1 cellular context compared by ENCODE assay signal in the genomic region with DNA sequence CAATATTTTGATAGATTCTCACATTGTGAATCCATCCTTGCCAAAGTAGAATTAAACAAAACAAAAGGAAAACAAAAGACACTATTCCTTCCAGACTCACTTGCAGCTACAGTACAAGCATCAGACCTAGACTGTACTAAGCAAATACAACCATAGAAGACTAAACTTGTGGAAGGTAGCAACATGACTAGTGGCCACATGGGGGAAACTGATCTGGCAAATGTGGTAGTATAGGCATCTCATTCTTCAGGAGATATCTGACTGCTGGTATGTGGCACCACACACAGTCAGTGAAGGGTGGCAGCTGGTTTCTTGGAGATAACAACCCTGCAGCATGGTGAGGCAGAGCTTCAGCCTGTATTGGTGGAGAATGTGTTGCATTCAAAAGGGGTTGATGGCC.
TF ChIP-seq lines count a peak whose summit lies in the region.

No MANE protein-coding gene starts in this region.

TF ChIP-seq in HCT116, 20 proteins besides CTCF, POLR2A, EP300 and RAD21 (continued from another document):
- TF ChIP-seq, protein P1, sequence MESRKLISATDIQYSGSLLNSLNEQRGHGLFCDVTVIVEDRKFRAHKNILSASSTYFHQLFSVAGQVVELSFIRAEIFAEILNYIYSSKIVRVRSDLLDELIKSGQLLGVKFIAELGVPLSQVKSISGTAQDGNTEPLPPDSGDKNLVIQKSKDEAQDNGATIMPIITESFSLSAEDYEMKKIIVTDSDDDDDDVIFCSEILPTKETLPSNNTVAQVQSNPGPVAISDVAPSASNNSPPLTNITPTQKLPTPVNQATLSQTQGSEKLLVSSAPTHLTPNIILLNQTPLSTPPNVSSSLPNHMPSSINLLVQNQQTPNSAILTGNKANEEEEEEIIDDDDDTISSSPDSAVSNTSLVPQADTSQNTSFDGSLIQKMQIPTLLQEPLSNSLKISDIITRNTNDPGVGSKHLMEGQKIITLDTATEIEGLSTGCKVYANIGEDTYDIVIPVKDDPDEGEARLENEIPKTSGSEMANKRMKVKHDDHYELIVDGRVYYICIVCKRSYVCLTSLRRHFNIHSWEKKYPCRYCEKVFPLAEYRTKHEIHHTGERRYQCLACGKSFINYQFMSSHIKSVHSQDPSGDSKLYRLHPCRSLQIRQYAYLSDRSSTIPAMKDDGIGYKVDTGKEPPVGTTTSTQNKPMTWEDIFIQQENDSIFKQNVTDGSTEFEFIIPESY (IDR thresholded peaks at IDR 0.05; ENCODE audit: extremely low read depth, insufficient replicate concordance, low read length): no peak
- no peak for TF ChIP-seq ELF1 (IDR thresholded peaks at IDR 0.05; ENCODE audit: borderline replicate concordance, low read depth)
- TF ChIP-seq SP1 (IDR thresholded peaks at IDR 0.05; ENCODE audit: low read depth): no peak
- TF ChIP-seq, protein P2, sequence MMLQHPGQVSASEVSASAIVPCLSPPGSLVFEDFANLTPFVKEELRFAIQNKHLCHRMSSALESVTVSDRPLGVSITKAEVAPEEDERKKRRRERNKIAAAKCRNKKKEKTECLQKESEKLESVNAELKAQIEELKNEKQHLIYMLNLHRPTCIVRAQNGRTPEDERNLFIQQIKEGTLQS (IDR thresholded peaks at IDR 0.05): no peak
- no peak for TF ChIP-seq POLR2AphosphoS5 (IDR thresholded peaks at IDR 0.05; ENCODE audit: low read depth, low read length)
- no peak for TF ChIP-seq SRF (IDR thresholded peaks at IDR 0.05; ENCODE audit: low read depth)
- TF ChIP-seq, protein P3, sequence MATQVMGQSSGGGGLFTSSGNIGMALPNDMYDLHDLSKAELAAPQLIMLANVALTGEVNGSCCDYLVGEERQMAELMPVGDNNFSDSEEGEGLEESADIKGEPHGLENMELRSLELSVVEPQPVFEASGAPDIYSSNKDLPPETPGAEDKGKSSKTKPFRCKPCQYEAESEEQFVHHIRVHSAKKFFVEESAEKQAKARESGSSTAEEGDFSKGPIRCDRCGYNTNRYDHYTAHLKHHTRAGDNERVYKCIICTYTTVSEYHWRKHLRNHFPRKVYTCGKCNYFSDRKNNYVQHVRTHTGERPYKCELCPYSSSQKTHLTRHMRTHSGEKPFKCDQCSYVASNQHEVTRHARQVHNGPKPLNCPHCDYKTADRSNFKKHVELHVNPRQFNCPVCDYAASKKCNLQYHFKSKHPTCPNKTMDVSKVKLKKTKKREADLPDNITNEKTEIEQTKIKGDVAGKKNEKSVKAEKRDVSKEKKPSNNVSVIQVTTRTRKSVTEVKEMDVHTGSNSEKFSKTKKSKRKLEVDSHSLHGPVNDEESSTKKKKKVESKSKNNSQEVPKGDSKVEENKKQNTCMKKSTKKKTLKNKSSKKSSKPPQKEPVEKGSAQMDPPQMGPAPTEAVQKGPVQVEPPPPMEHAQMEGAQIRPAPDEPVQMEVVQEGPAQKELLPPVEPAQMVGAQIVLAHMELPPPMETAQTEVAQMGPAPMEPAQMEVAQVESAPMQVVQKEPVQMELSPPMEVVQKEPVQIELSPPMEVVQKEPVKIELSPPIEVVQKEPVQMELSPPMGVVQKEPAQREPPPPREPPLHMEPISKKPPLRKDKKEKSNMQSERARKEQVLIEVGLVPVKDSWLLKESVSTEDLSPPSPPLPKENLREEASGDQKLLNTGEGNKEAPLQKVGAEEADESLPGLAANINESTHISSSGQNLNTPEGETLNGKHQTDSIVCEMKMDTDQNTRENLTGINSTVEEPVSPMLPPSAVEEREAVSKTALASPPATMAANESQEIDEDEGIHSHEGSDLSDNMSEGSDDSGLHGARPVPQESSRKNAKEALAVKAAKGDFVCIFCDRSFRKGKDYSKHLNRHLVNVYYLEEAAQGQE (IDR thresholded peaks at IDR 0.05; ENCODE audit: low read depth): no peak
- no peak for TF ChIP-seq ZNF274 (IDR thresholded peaks at IDR 0.05; ENCODE audit: low read depth, low read length)
TF ChIP-seq in HCT116: peak in this region for 0.
